In the genomic region with DNA sequence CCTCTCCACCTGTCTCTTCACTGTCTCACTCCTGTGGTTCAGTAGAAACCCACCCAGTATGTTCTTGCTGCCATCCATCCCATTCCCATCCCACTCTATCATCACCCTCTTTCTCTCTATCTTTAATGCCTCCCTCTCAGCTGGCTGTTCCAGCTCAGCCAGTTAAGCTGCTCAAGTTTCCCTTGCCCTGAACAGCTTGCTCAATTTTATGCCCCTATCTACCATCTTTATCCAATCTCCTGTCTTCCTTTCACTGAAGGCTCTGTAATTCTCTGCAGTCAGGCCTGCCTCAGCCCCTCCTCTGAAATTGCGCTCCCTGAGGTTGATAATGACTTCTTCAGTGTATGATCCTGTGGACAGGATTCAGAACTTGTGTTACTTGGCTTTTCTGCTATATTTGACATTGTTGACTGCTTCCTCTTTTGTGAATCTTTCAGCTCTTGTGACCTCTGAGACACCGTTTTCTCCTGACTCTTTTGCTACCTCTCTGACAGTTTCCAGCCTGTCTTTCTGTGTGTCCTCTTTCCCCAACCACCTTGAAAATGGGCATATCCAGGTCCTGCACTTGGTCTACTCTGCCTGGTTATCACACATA, we compare ENCODE assay signal across 13 cellular contexts. TPM values are rescaled to one million over a fixed set of nuclear protein-coding genes. Genes with fewer than 3 reads are reported as not detected.
DNase-seq lines count a peak whose midpoint lies in the region; ATAC-seq and TF ChIP-seq lines count a peak whose summit lies in the region.
"Had no signal": no experiment of that assay in that cellular context is flagged by ENCODE, and none has a peak within 500 bp of the region (broad histone marks: within the 10 kb centered on the region; RNA-seq: fewer than 3 reads in every experiment).

No MANE protein-coding gene starts in this region.

- CTCF ChIA-PET in RWPE1 (lab: Yijun Ruan, JAX): interaction anchor here (0.5 to 0.7 kb wide), 2 partner anchors 66 to 116 kb away, joined by 4 to 5 read pairs; no protein-coding TSS in a partner anchor

- H3K4me1 ChIP-seq in Peyer's patch: peaks cover 0 to 24% (median 10%) of the 10 kb centered on the region in 4 donors

- H3K27me3 Mint-ChIP-seq in stimulated activated naive B cell treated with anti-CD40 and anti-IgM and Interleukin-4, amounts not matched to agents 10 μg/mL and 1 μg/mL and 100 μg/mL, for 72 hours: no peaks in the 10 kb centered on the region
- H3K27me3 Mint-ChIP-seq in activated T-helper 2 cell treated with anti-CD3 and anti-CD28 coated beads, Interferon-gamma antibody, Interleukin-2, Interleukin-4, amounts not matched to agents 10 μg/mL and 5 μg/mL and 100 μg/mL, durations not matched to agents 14 hours and 24 hours and 36 hours (ENCODE audit: low read depth): no peaks in the 10 kb centered on the region
- H3K27me3 Mint-ChIP-seq: natural killer cell treated with Interleukin-12 subunit alpha and Interleukin-12 subunit beta and Interleukin-15 and Interleukin-18, amount 100 ng/mL, for 72 hours had no signal

- H3K9me3 ChIP-seq in Peyer's patch: no peaks in the 10 kb centered on the region

- intact Hi-C loops in activated T-helper 2 cell treated with anti-CD3 and anti-CD28 coated beads, Interferon-gamma antibody, Interleukin-2, Interleukin-4, amounts not matched to agents 10 μg/mL and 5 μg/mL and 100 μg/mL, durations not matched to agents 14 hours and 24 hours and 36 hours (cut with micrococcal nuclease): no loop called here

- H3K4me3 Mint-ChIP-seq in stimulated activated naive B cell treated with anti-CD40 and anti-IgM and Interleukin-4, amounts not matched to agents 10 μg/mL and 1 μg/mL and 100 μg/mL, for 72 hours: no peak overlapping the region
- no peak overlapping the region for H3K4me3 Mint-ChIP-seq in activated T-helper 2 cell treated with anti-CD3 and anti-CD28 coated beads, Interferon-gamma antibody, Interleukin-2, Interleukin-4, amounts not matched to agents 10 μg/mL and 5 μg/mL and 100 μg/mL, durations not matched to agents 14 hours and 24 hours and 36 hours (ENCODE audit: low read depth)
- H3K4me3 Mint-ChIP-seq: natural killer cell treated with Interleukin-12 subunit alpha and Interleukin-12 subunit beta and Interleukin-15 and Interleukin-18, amount 100 ng/mL, for 72 hours had no signal

- H3K4me1 Mint-ChIP-seq in stimulated activated naive B cell treated with anti-CD40 and anti-IgM and Interleukin-4, amounts not matched to agents 10 μg/mL and 1 μg/mL and 100 μg/mL, for 72 hours: peaks cover 13 to 23% of the 10 kb centered on the region in 2 donors
- H3K4me1 Mint-ChIP-seq in activated T-helper 2 cell treated with anti-CD3 and anti-CD28 coated beads, Interferon-gamma antibody, Interleukin-2, Interleukin-4, amounts not matched to agents 10 μg/mL and 5 μg/mL and 100 μg/mL, durations not matched to agents 14 hours and 24 hours and 36 hours (ENCODE audit: low read depth): no peaks in the 10 kb centered on the region

- no peak overlapping the region for H3K4me3 ChIP-seq in Peyer's patch

- no peak for TF ChIP-seq POLR2A in Peyer's patch (IDR thresholded peaks at IDR 0.05)

- H3K36me3 ChIP-seq in Peyer's patch: no peaks in the 10 kb centered on the region

- POLR2A ChIA-PET in RWPE1 (lab: Yijun Ruan, JAX; ENCODE audit: low non-redundant PET): no interaction called here

- DNase-seq in RWPE1 (ENCODE audit: low spot score) (no peak), cortex of kidney (lab: John Stamatoyannopoulos, UW) (no peak), Peyer's patch (no peak)
- DNase-seq in stimulated activated naive B cell treated with anti-CD40 and anti-IgM and Interleukin-4, amounts not matched to agents 10 μg/mL and 1 μg/mL and 100 μg/mL, for 72 hours: no peak
- no peak for DNase-seq in activated T-helper 2 cell treated with anti-CD3 and anti-CD28 coated beads, Interferon-gamma antibody, Interleukin-2, Interleukin-4, amounts not matched to agents 10 μg/mL and 5 μg/mL and 100 μg/mL, durations not matched to agents 14 hours and 24 hours and 36 hours (ENCODE audit: low spot score)
- DNase-seq: activated CD8-positive, alpha-beta memory T cell treated with anti-CD3 and anti-CD28 coated beads for 24 hours; DMS79 treated with DMSO at 0.1 percent for 48 hours; NCI-H1694; Right ventricle myocardium superior; stimulated activated CD4-positive, alpha-beta T cell treated with anti-CD3 and anti-CD28 coated beads, Interleukin-15, amount 100 ng/mL, for 24 hours had no signal

- peak overlapping the region; percentile 97; the same call in 1 of the 2 replicates for H3K27ac ChIP-seq in RWPE1
- H3K27ac ChIP-seq in Peyer's patch: peak overlapping the region in 1 of 4 donors; percentile 29

- no peaks in the 10 kb centered on the region for H3K36me3 Mint-ChIP-seq in stimulated activated naive B cell treated with anti-CD40 and anti-IgM and Interleukin-4, amounts not matched to agents 10 μg/mL and 1 μg/mL and 100 μg/mL, for 72 hours
- no peaks in the 10 kb centered on the region for H3K36me3 Mint-ChIP-seq in activated T-helper 2 cell treated with anti-CD3 and anti-CD28 coated beads, Interferon-gamma antibody, Interleukin-2, Interleukin-4, amounts not matched to agents 10 μg/mL and 5 μg/mL and 100 μg/mL, durations not matched to agents 14 hours and 24 hours and 36 hours (ENCODE audit: low read depth)
- H3K36me3 Mint-ChIP-seq: natural killer cell treated with Interleukin-12 subunit alpha and Interleukin-12 subunit beta and Interleukin-15 and Interleukin-18, amount 100 ng/mL, for 72 hours had no signal

- no peak overlapping the region for H3K27ac Mint-ChIP-seq in stimulated activated naive B cell treated with anti-CD40 and anti-IgM and Interleukin-4, amounts not matched to agents 10 μg/mL and 1 μg/mL and 100 μg/mL, for 72 hours
- no peak overlapping the region for H3K27ac Mint-ChIP-seq in activated T-helper 2 cell treated with anti-CD3 and anti-CD28 coated beads, Interferon-gamma antibody, Interleukin-2, Interleukin-4, amounts not matched to agents 10 μg/mL and 5 μg/mL and 100 μg/mL, durations not matched to agents 14 hours and 24 hours and 36 hours
- H3K27ac Mint-ChIP-seq: natural killer cell treated with Interleukin-12 subunit alpha and Interleukin-12 subunit beta and Interleukin-15 and Interleukin-18, amount 100 ng/mL, for 72 hours had no signal

- TF ChIP-seq CTCF in RWPE1 (conservative IDR thresholded peaks at IDR 0.05; ENCODE audit: low read depth): no peak
- TF ChIP-seq CTCF in Peyer's patch (IDR thresholded peaks at IDR 0.05): no peak

- ATAC-seq in GM19351 (IDR thresholded peaks at IDR 0.05; ENCODE audit: unreplicated experiment) (peak; percentile 40), HG03066 (IDR thresholded peaks at IDR 0.05; ENCODE audit: low read depth, unreplicated experiment) (peak; percentile 42)
- ATAC-seq in stimulated activated naive B cell treated with anti-CD40 and anti-IgM and Interleukin-4, amounts not matched to agents 10 μg/mL and 1 μg/mL and 100 μg/mL, for 72 hours (replicated peaks): peak; percentile 33 to 43
- ATAC-seq: natural killer cell treated with Interleukin-12 subunit alpha and Interleukin-12 subunit beta and Interleukin-15 and Interleukin-18, amount 100 ng/mL, for 72 hours had no signal

- no peaks in the 10 kb centered on the region for H3K27me3 ChIP-seq in Peyer's patch

- no peaks in the 10 kb centered on the region for H3K9me3 Mint-ChIP-seq in stimulated activated naive B cell treated with anti-CD40 and anti-IgM and Interleukin-4, amounts not matched to agents 10 μg/mL and 1 μg/mL and 100 μg/mL, for 72 hours
- no peaks in the 10 kb centered on the region for H3K9me3 Mint-ChIP-seq in activated T-helper 2 cell treated with anti-CD3 and anti-CD28 coated beads, Interferon-gamma antibody, Interleukin-2, Interleukin-4, amounts not matched to agents 10 μg/mL and 5 μg/mL and 100 μg/mL, durations not matched to agents 14 hours and 24 hours and 36 hours
- H3K9me3 Mint-ChIP-seq: natural killer cell treated with Interleukin-12 subunit alpha and Interleukin-12 subunit beta and Interleukin-15 and Interleukin-18, amount 100 ng/mL, for 72 hours had no signal

RNA-seq across cellular contexts. Expression of a gene that starts 13.9 kb away (rescaled TPM):
- 10 to 100 TPM; 17.3 to 72.7 (median 54.2) TPM for total RNA-seq in Peyer's patch
- 8.1 and 9.4 TPM in 2 replicates for total RNA-seq in activated T-helper 2 cell treated with anti-CD3 and anti-CD28 coated beads, Interferon-gamma antibody, Interleukin-2, Interleukin-4, amounts not matched to agents 10 μg/mL and 5 μg/mL and 100 μg/mL, durations not matched to agents 14 hours and 24 hours and 36 hours
